ENCODE assay signal across 16 cellular contexts in genomic region chr7:45108863-45109262, GRCh38. TPM values are rescaled to one million over a fixed set of nuclear protein-coding genes. Genes with fewer than 3 reads are reported as not detected.
DNase-seq lines count a peak whose midpoint lies in the region; ATAC-seq, FAIRE-seq and TF ChIP-seq lines count a peak whose summit lies in the region.
"Had no signal": no experiment of that assay in that cellular context is flagged by ENCODE, and none has a peak within 500 bp of the region (broad histone marks: within the 10 kb centered on the region; RNA-seq: fewer than 3 reads in every experiment).

No MANE protein-coding gene starts in this region.

- H3K9me2 ChIP-seq in Loucy (replicated peaks; ENCODE audit: low read depth, low read length), result no peaks in the 10 kb centered on the region

- H3K4me1 ChIP-seq in Loucy (ENCODE audit: insufficient read depth, low read length, poor library complexity, severe bottlenecking), result peaks cover 53% of the 10 kb centered on the region
- peaks cover 7% of the 10 kb centered on the region for H3K4me1 ChIP-seq in GM12878 (ENCODE audit: control insufficient read depth, insufficient read depth, low read length)
- peaks cover 14% of the 10 kb centered on the region for H3K4me1 ChIP-seq in skeletal muscle satellite cell (ENCODE audit: control insufficient read depth, insufficient read depth, low read length)

- peak overlapping the region; percentile 81 to 94 for H3K4me3 Mint-ChIP-seq in activated T-cell treated with anti-CD3 and anti-CD28 coated beads, Interleukin-2, amount 50 U/mL, for 72 hours
- H3K4me3 Mint-ChIP-seq: WTC11 had no signal

- H3K4me3 ChIP-seq in Loucy (ENCODE audit: low read length, poor library complexity, severe bottlenecking), result peak overlapping the region; percentile 78
- peak overlapping the region; percentile 31 for H3K4me3 ChIP-seq in GM12878
- H3K4me3 ChIP-seq in skeletal muscle satellite cell (ENCODE audit: low read length), result no peak overlapping the region
- H3K4me3 ChIP-seq: esophagus squamous epithelium, SJSA1, transverse colon had no signal

- RAD21 ChIA-PET in GM12878 (lab: Charles Lee; ENCODE audit: unreplicated experiment), result interaction anchor here (2.3 kb wide), 1 partner anchor 135 kb away, joined by 17 read pairs; no protein-coding TSS in a partner anchor

- POLR2A ChIA-PET in GM12878 (lab: Charles Lee), result interaction anchor here (1.0 kb wide), 1 partner anchor 112 kb away, joined by 7 read pairs; no protein-coding TSS in a partner anchor

- TF ChIP-seq EP300 in GM12878 (IDR thresholded peaks at IDR 0.05; ENCODE audit: borderline replicate concordance in 1 of 2, control insufficient read depth in 1 of 2, low read depth in 2 of 2, low read length in 2 of 2), result no peak

- CTCF ChIA-PET in GM12878 (lab: Yijun Ruan, JAX), result interaction anchor here (1.1 kb wide), 1 partner anchor 135 kb away, joined by 4 read pairs; no protein-coding TSS in a partner anchor

- H3K27me3 ChIP-seq in Loucy (ENCODE audit: insufficient read depth, low read length, poor library complexity, severe bottlenecking), result no peaks in the 10 kb centered on the region
- H3K27me3 ChIP-seq in GM12878 (replicated peaks in 1 of 2; ENCODE audit: control insufficient read depth in 2 of 2, insufficient read depth in 2 of 2, low read length in 1 of 2), result no peaks in the 10 kb centered on the region
- H3K27me3 ChIP-seq in skeletal muscle satellite cell (ENCODE audit: control insufficient read depth, insufficient read depth, low read length), result peaks cover under 1% of the 10 kb centered on the region
- H3K27me3 ChIP-seq: esophagus squamous epithelium, transverse colon had no signal

- peaks cover 14 to 25% of the 10 kb centered on the region in 2 donors for H3K36me3 Mint-ChIP-seq in activated T-cell treated with anti-CD3 and anti-CD28 coated beads, Interleukin-2, amount 50 U/mL, for 72 hours (ENCODE audit: insufficient read depth in 2 of 2)

- H4K20me1 ChIP-seq in Loucy (ENCODE audit: insufficient read depth, low read length, poor library complexity, severe bottlenecking) (peaks cover 60% of the 10 kb centered on the region), GM12878 (ENCODE audit: control insufficient read depth, insufficient read depth) (peaks cover 6% of the 10 kb centered on the region)

- no TSS peak for BruUV-seq in GM12878 (replicated peaks; lab: Mats Ljungman, UMichigan)

- H2AFZ ChIP-seq in Loucy (ENCODE audit: low read length) (no peak overlapping the region), GM12878 (ENCODE audit: control insufficient read depth, low read depth, low read length) (no peak overlapping the region)

- peaks cover 50% of the 10 kb centered on the region; the same call in 1 of the 2 replicates for H3K36me3 ChIP-seq in Loucy (ENCODE audit: insufficient read depth, low read length)
- H3K36me3 ChIP-seq in GM12878 (ENCODE audit: control insufficient read depth in 2 of 2, insufficient read depth in 2 of 2, low read length in 1 of 2), result peaks cover 30 to 39% of the 10 kb centered on the region in 2 experiments
- peaks cover 54% of the 10 kb centered on the region for H3K36me3 ChIP-seq in skeletal muscle satellite cell (ENCODE audit: insufficient read depth, low read length)

- TF ChIP-seq RAD21 in GM12878 (IDR thresholded peaks at IDR 0.05; ENCODE audit: insufficient read depth, low read depth, low read length), result no peak

- no peaks in the 10 kb centered on the region for H3K9me3 Mint-ChIP-seq in activated T-cell treated with anti-CD3 and anti-CD28 coated beads, Interleukin-2, amount 50 U/mL, for 72 hours
- H3K9me3 Mint-ChIP-seq: WTC11 had no signal

- intact Hi-C loops in GM12878 (cut with micrococcal nuclease; ENCODE audit: unreplicated experiment), result no loop called here

- in situ Hi-C loops in GM12878 (cut with MboI), result no loop called here

- SMC1A ChIA-PET in GM12878 (lab: Charles Lee; ENCODE audit: uncharacterized antibody, unreplicated experiment), result no interaction called here

- ATAC-seq in activated T-cell treated with anti-CD3 and anti-CD28 coated beads, Interleukin-2, amount 50 U/mL, for 72 hours (replicated peaks in 1 of 2), result no peak
- ATAC-seq in GM12878 (no peak), GM19023 (IDR thresholded peaks at IDR 0.05; ENCODE audit: unreplicated experiment) (no peak)
- ATAC-seq: left ventricle myocardium superior, WTC11 had no signal

- peaks cover 44% of the 10 kb centered on the region for H3K4me1 Mint-ChIP-seq in activated T-cell treated with anti-CD3 and anti-CD28 coated beads, Interleukin-2, amount 50 U/mL, for 72 hours (ENCODE audit: low read depth)

- DNase-seq in activated T-cell treated with anti-CD3 and anti-CD28 coated beads, Interleukin-2, amount 50 U/mL, for 72 hours, result no peak
- DNase-seq in activated T-cell treated with anti-CD3 and anti-CD28 coated beads, Interleukin-2, amount 50 U/mL, for 48 hours, result no peak
- DNase-seq in GM12878 (ENCODE audit: low read depth, low spot score), result no peak
- no peak for DNase-seq in NCI-H128 (lab: John Stamatoyannopoulos, UW; ENCODE audit: unreplicated experiment)
- DNase-seq in OCI-M1 (lab: John Stamatoyannopoulos, UW), result no peak
- DNase-seq: EL, esophagus squamous epithelium, left ventricle myocardium superior, NCI-H1694, NCI-H524, transverse colon had no signal

- peak overlapping the region; percentile 62 for H3K9ac ChIP-seq in Loucy (ENCODE audit: low read depth, low read length, poor library complexity, severe bottlenecking)
- H3K9ac ChIP-seq in GM12878 (ENCODE audit: control insufficient read depth, insufficient read depth, low read length), result peak overlapping the region; percentile 41
- no peak overlapping the region for H3K9ac ChIP-seq in skeletal muscle satellite cell (ENCODE audit: low read depth, low read length)

- H3K9me3 ChIP-seq in Loucy (ENCODE audit: insufficient read depth, low read depth, low read length), result no peaks in the 10 kb centered on the region
- H3K9me3 ChIP-seq in GM12878 (replicated peaks; ENCODE audit: control insufficient read depth, insufficient read depth, low read length), result no peaks in the 10 kb centered on the region
- no peaks in the 10 kb centered on the region for H3K9me3 ChIP-seq in skeletal muscle satellite cell (replicated peaks; ENCODE audit: low read length)
- H3K9me3 ChIP-seq: esophagus squamous epithelium, SJSA1, transverse colon had no signal

- H3F3A ChIP-seq in Loucy (ENCODE audit: low read depth), result peaks cover 4% of the 10 kb centered on the region; the same call in 1 of the 2 replicates

- no peak overlapping the region for H3K27ac ChIP-seq in GM12878 (ENCODE audit: control insufficient read depth, insufficient read depth)
- H3K27ac ChIP-seq: esophagus squamous epithelium, SJSA1, transverse colon had no signal

- H3K79me2 ChIP-seq in Loucy (ENCODE audit: insufficient read depth, low read length), result peaks cover 83% of the 10 kb centered on the region
- peaks cover 51% of the 10 kb centered on the region for H3K79me2 ChIP-seq in GM12878 (ENCODE audit: control insufficient read depth, insufficient read depth, low read length)

- 87% methylated on average over 8 of the region's 8 CpGs for WGBS in GM12878 (ENCODE audit: insufficient coverage, insufficient replicate concordance, low lambda C conversion rate, missing lambda C conversion rate)

- peak overlapping the region; percentile 87 for H3K4me2 ChIP-seq in Loucy (ENCODE audit: low read depth, low read length, poor library complexity, severe bottlenecking)
- peak overlapping the region; percentile 78 for H3K4me2 ChIP-seq in GM12878 (ENCODE audit: control insufficient read depth, insufficient read depth)
- peak overlapping the region; percentile 15 for H3K4me2 ChIP-seq in skeletal muscle satellite cell (ENCODE audit: low read length)

- peak overlapping the region; percentile 81 for H3K27ac Mint-ChIP-seq in activated T-cell treated with anti-CD3 and anti-CD28 coated beads, Interleukin-2, amount 50 U/mL, for 72 hours
- H3K27ac Mint-ChIP-seq: WTC11 had no signal

- no peaks in the 10 kb centered on the region for H3K27me3 Mint-ChIP-seq in activated T-cell treated with anti-CD3 and anti-CD28 coated beads, Interleukin-2, amount 50 U/mL, for 72 hours (ENCODE audit: low read depth)

- no peak for TF ChIP-seq CTCF in Loucy (conservative IDR thresholded peaks at IDR 0.05; ENCODE audit: low read length)
- TF ChIP-seq CTCF in GM12878 (IDR thresholded peaks at IDR 0.05 in 2 of 3, conservative IDR thresholded peaks at IDR 0.05 in 1 of 3; ENCODE audit: control insufficient read depth in 2 of 3, extremely low read depth in 1 of 3, insufficient read depth in 1 of 3, low read depth in 3 of 3, low read length in 3 of 3), result no peak

- TF ChIP-seq POLR2A in GM12878 (IDR thresholded peaks at IDR 0.05; ENCODE audit: low read depth, low read length), result no peak

- no peak for FAIRE-seq in GM12878 (lab: Jason Lieb, UNC)

RNA-seq across cellular contexts. Expression of gene TBRG4, which starts 2.6 kb away (rescaled TPM):
- total RNA-seq in activated T-cell treated with anti-CD3 and anti-CD28 coated beads, Interleukin-2, amount 50 U/mL, for 72 hours, result 100 to 1,000 TPM; 107 to 118 TPM
- 249 and 291 TPM in 2 replicates for total RNA-seq in GM12878 (2013; cell fraction: nucleolus; rRNA removed)
- total RNA-seq in GM12878 (2014; rRNA removed) (124 and 128 TPM in 2 replicates), GM12878 (2014; rRNA removed; fragmentation: Illumina TruSeq; extraction: Trizol) (54.5 and 59.6 TPM in 2 replicates), GM12878 (2021) (109 and 117 TPM in 2 replicates)
- polyA plus RNA-seq in GM12878 (2011; ENCODE audit: low read depth), result 60.7 TPM
- polyA plus RNA-seq in GM12878 (2011; rRNA removed) (79.4 and 126 TPM in 2 replicates), GM12878 (2014; fragmentation: Illumina TruSeq; extraction: Trizol) (58.8 and 119 TPM in 2 replicates), GM12878 (2014; fragmentation: Nextera tagmentation; extraction: Ambion mirVana) (10 to 100 TPM in 1 of 2 experiments, 1 to 10 TPM in 1; 8.4 to 13.3 TPM), GM12878 (2014; rRNA removed) (104 and 111 TPM in 2 replicates), GM12878 (2016; fragmentation: Nextera tagmentation; extraction: Ambion mirVana) (100 to 1,000 TPM; 124 to 130 TPM)
- polyA plus RNA-seq in GM12878 (2011; cell fraction: cytosol; rRNA removed), result 124 and 201 TPM in 2 replicates
- polyA plus RNA-seq in GM12878 (2011; cell fraction: nucleus; rRNA removed), result 523 and 538 TPM in 2 replicates
- 68.8 and 75.2 TPM in 2 replicates for polyA plus RNA-seq in GM12878 (2012)
- 145 and 219 TPM in 2 replicates for polyA minus RNA-seq in GM12878 (2011; rRNA and poly(A)+ RNA removed)
- polyA minus RNA-seq in GM12878 (2011; cell fraction: cytosol; rRNA and poly(A)+ RNA removed), result 56.4 and 73.5 TPM in 2 replicates
- 184 and 261 TPM in 2 replicates for polyA minus RNA-seq in GM12878 (2011; cell fraction: nucleus; rRNA and poly(A)+ RNA removed)
- 89.7 and 102 TPM in 2 replicates for total RNA-seq in skeletal muscle satellite cell (2012; rRNA removed)

RNA-seq across cellular contexts. Expression of gene NACAD, which starts 20.1 kb away (rescaled TPM):
- total RNA-seq in activated T-cell treated with anti-CD3 and anti-CD28 coated beads, Interleukin-2, amount 50 U/mL, for 72 hours, result under 1 TPM; 0.36 to 0.76 TPM
- 0.10 TPM in 1 of 2 replicates, not detected in the other for total RNA-seq in GM12878 (2013; cell fraction: nucleolus; rRNA removed)
- total RNA-seq in GM12878 (2014; rRNA removed) (not detected in 2 replicates), GM12878 (2014; rRNA removed; fragmentation: Illumina TruSeq; extraction: Trizol) (not detected in 2 replicates), GM12878 (2021) (not detected in 2 replicates)
- polyA plus RNA-seq in GM12878 (2011; ENCODE audit: low read depth), result not detected
- polyA plus RNA-seq in GM12878 (2011; rRNA removed) (not detected in 2 replicates), GM12878 (2014; fragmentation: Illumina TruSeq; extraction: Trizol) (not detected in 2 replicates), GM12878 (2014; fragmentation: Nextera tagmentation; extraction: Ambion mirVana) (not detected), GM12878 (2014; rRNA removed) (not detected in 2 replicates), GM12878 (2016; fragmentation: Nextera tagmentation; extraction: Ambion mirVana) (not detected)
- polyA plus RNA-seq in GM12878 (2011; cell fraction: cytosol; rRNA removed), result 0.03 TPM in 1 of 2 replicates, not detected in the other
- 0.13 and 0.15 TPM in 2 replicates for polyA plus RNA-seq in GM12878 (2011; cell fraction: nucleus; rRNA removed)
- not detected in 2 replicates for polyA plus RNA-seq in GM12878 (2012)
- polyA minus RNA-seq in GM12878 (2011; rRNA and poly(A)+ RNA removed), result not detected in 2 replicates
- polyA minus RNA-seq in GM12878 (2011; cell fraction: cytosol; rRNA and poly(A)+ RNA removed), result not detected in 2 replicates
- polyA minus RNA-seq in GM12878 (2011; cell fraction: nucleus; rRNA and poly(A)+ RNA removed), result not detected in 2 replicates
- total RNA-seq in skeletal muscle satellite cell (2012; rRNA removed), result 0.25 and 0.44 TPM in 2 replicates

RNA-seq across cellular contexts. Expression of gene RAMP3, which starts 48.7 kb away (rescaled TPM):
- under 1 TPM in 1 of 2 donors, not detected in 1; 0.50 TPM for total RNA-seq in activated T-cell treated with anti-CD3 and anti-CD28 coated beads, Interleukin-2, amount 50 U/mL, for 72 hours
- not detected in 2 replicates for total RNA-seq in GM12878 (2013; cell fraction: nucleolus; rRNA removed)
- not detected in 2 replicates for total RNA-seq in GM12878 (2014; rRNA removed)
- not detected in 2 replicates for total RNA-seq in GM12878 (2014; rRNA removed; fragmentation: Illumina TruSeq; extraction: Trizol)
- total RNA-seq in GM12878 (2021), result not detected in 2 replicates
- polyA plus RNA-seq in GM12878 (2011; ENCODE audit: low read depth), result not detected
- polyA plus RNA-seq in GM12878 (2011; rRNA removed), result not detected in 2 replicates
- polyA plus RNA-seq in GM12878 (2011; cell fraction: cytosol; rRNA removed), result not detected in 2 replicates
- not detected in 2 replicates for polyA plus RNA-seq in GM12878 (2011; cell fraction: nucleus; rRNA removed)
- 0.11 TPM in 1 of 2 replicates, not detected in the other for polyA plus RNA-seq in GM12878 (2012)
- polyA plus RNA-seq in GM12878 (2014; fragmentation: Illumina TruSeq; extraction: Trizol), result not detected in 2 replicates
- polyA plus RNA-seq in GM12878 (2014; fragmentation: Nextera tagmentation; extraction: Ambion mirVana), result not detected
- polyA plus RNA-seq in GM12878 (2014; rRNA removed), result not detected in 2 replicates
- not detected for polyA plus RNA-seq in GM12878 (2016; fragmentation: Nextera tagmentation; extraction: Ambion mirVana)
- polyA minus RNA-seq in GM12878 (2011; rRNA and poly(A)+ RNA removed), result not detected in 2 replicates
- not detected in 2 replicates for polyA minus RNA-seq in GM12878 (2011; cell fraction: cytosol; rRNA and poly(A)+ RNA removed)
- polyA minus RNA-seq in GM12878 (2011; cell fraction: nucleus; rRNA and poly(A)+ RNA removed), result not detected in 2 replicates
- not detected in 2 replicates for total RNA-seq in skeletal muscle satellite cell (2012; rRNA removed)
- total RNA-seq: SJSA1 had no signal

Comparison
In these comparisons a context has a peak if more than half of its experiments do, and no peak if none do; other contexts are left out.
1. H3K4me2 ChIP-seq: peak in every context shown above with its lines; median percentile 87 in Loucy; 78 in GM12878; 15 in skeletal muscle satellite cell.